Comparison of ENCODE assay signal across 1 cellular context in the genomic region with DNA sequence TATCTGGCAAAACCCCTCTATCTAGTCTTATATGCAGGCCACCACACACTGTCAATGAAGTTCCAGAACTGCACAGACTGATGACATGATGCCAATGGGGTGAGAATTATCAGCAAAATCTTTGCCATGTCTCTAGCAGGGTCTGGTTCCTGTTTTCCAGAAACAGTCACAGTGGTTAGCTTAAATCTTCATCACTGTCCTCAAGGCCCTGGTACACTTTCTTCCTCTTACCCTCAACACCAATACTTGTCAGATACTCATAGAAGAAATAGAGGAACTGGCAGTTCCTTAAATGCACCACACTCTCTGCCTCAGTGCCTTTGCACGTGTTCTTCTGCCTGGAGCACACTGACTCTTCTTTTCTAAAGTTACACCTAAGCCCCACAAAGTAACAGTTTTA.
A peak's percentile ranks its signal among the peaks of the same experiment; 100 is the strongest.
TF ChIP-seq lines count a peak whose summit lies in the region.

No MANE protein-coding gene starts in this region.

TF ChIP-seq in GM12878, 131 proteins besides CTCF, POLR2A, EP300 and RAD21 (continued from another document):
- TF ChIP-seq RELA (IDR thresholded peaks at IDR 0.05; ENCODE audit: borderline replicate concordance, partially characterized antibody): no peak
- TF ChIP-seq, protein P1, sequence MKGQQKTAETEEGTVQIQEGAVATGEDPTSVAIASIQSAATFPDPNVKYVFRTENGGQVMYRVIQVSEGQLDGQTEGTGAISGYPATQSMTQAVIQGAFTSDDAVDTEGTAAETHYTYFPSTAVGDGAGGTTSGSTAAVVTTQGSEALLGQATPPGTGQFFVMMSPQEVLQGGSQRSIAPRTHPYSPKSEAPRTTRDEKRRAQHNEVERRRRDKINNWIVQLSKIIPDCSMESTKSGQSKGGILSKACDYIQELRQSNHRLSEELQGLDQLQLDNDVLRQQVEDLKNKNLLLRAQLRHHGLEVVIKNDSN (IDR thresholded peaks at IDR 0.05; ENCODE audit: borderline replicate concordance, extremely low read length, insufficient read depth, low read depth, low read length): no peak
- no peak for TF ChIP-seq SMAD5 (IDR thresholded peaks at IDR 0.05; ENCODE audit: low read depth)
- no peak for TF ChIP-seq TAF1 (IDR thresholded peaks at IDR 0.05; ENCODE audit: borderline replicate concordance, low read depth, low read length)
- TF ChIP-seq IRF4 (IDR thresholded peaks at IDR 0.05; ENCODE audit: low read depth, low read length): no peak
- no peak for TF ChIP-seq PAX5 (IDR thresholded peaks at IDR 0.05; ENCODE audit: borderline replicate concordance, low read depth, low read length)
- no peak for TF ChIP-seq RFX5 (IDR thresholded peaks at IDR 0.05; ENCODE audit: low read depth, low read length)
- no peak for TF ChIP-seq MTA2 (IDR thresholded peaks at IDR 0.05; ENCODE audit: low read depth)
- TF ChIP-seq BHLHE40 (IDR thresholded peaks at IDR 0.05; ENCODE audit: borderline replicate concordance in 1 of 2, low read depth in 2 of 2, low read length in 1 of 2): peak; percentile 51 to 63; a peak in 2 of 4 replicates
- TF ChIP-seq YBX1 (IDR thresholded peaks at IDR 0.05): no peak
- TF ChIP-seq, protein P2, sequence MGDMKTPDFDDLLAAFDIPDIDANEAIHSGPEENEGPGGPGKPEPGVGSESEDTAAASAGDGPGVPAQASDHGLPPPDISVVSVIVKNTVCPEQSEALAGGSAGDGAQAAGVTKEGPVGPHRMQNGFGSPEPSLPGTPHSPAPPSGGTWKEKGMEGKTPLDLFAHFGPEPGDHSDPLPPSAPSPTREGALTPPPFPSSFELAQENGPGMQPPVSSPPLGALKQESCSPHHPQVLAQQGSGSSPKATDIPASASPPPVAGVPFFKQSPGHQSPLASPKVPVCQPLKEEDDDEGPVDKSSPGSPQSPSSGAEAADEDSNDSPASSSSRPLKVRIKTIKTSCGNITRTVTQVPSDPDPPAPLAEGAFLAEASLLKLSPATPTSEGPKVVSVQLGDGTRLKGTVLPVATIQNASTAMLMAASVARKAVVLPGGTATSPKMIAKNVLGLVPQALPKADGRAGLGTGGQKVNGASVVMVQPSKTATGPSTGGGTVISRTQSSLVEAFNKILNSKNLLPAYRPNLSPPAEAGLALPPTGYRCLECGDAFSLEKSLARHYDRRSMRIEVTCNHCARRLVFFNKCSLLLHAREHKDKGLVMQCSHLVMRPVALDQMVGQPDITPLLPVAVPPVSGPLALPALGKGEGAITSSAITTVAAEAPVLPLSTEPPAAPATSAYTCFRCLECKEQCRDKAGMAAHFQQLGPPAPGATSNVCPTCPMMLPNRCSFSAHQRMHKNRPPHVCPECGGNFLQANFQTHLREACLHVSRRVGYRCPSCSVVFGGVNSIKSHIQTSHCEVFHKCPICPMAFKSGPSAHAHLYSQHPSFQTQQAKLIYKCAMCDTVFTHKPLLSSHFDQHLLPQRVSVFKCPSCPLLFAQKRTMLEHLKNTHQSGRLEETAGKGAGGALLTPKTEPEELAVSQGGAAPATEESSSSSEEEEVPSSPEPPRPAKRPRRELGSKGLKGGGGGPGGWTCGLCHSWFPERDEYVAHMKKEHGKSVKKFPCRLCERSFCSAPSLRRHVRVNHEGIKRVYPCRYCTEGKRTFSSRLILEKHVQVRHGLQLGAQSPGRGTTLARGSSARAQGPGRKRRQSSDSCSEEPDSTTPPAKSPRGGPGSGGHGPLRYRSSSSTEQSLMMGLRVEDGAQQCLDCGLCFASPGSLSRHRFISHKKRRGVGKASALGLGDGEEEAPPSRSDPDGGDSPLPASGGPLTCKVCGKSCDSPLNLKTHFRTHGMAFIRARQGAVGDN (IDR thresholded peaks at IDR 0.05): no peak
- TF ChIP-seq, protein P3, sequence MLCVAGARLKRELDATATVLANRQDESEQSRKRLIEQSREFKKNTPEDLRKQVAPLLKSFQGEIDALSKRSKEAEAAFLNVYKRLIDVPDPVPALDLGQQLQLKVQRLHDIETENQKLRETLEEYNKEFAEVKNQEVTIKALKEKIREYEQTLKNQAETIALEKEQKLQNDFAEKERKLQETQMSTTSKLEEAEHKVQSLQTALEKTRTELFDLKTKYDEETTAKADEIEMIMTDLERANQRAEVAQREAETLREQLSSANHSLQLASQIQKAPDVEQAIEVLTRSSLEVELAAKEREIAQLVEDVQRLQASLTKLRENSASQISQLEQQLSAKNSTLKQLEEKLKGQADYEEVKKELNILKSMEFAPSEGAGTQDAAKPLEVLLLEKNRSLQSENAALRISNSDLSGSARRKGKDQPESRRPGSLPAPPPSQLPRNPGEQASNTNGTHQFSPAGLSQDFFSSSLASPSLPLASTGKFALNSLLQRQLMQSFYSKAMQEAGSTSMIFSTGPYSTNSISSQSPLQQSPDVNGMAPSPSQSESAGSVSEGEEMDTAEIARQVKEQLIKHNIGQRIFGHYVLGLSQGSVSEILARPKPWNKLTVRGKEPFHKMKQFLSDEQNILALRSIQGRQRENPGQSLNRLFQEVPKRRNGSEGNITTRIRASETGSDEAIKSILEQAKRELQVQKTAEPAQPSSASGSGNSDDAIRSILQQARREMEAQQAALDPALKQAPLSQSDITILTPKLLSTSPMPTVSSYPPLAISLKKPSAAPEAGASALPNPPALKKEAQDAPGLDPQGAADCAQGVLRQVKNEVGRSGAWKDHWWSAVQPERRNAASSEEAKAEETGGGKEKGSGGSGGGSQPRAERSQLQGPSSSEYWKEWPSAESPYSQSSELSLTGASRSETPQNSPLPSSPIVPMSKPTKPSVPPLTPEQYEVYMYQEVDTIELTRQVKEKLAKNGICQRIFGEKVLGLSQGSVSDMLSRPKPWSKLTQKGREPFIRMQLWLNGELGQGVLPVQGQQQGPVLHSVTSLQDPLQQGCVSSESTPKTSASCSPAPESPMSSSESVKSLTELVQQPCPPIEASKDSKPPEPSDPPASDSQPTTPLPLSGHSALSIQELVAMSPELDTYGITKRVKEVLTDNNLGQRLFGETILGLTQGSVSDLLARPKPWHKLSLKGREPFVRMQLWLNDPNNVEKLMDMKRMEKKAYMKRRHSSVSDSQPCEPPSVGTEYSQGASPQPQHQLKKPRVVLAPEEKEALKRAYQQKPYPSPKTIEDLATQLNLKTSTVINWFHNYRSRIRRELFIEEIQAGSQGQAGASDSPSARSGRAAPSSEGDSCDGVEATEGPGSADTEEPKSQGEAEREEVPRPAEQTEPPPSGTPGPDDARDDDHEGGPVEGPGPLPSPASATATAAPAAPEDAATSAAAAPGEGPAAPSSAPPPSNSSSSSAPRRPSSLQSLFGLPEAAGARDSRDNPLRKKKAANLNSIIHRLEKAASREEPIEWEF (IDR thresholded peaks at IDR 0.05; ENCODE audit: insufficient replicate concordance, low read depth, low read length): no peak
